In genomic region chr18:22167471-22168151, GRCh38 we compare ENCODE assay signal across 9 cellular contexts. TPM values are rescaled to one million over a fixed set of nuclear protein-coding genes. Genes with fewer than 3 reads are reported as not detected.
A peak's percentile ranks its signal among the peaks of the same experiment; 100 is the strongest.
DNase-seq lines count a peak whose midpoint lies in the region; ATAC-seq, FAIRE-seq and TF ChIP-seq lines count a peak whose summit lies in the region.
"Had no signal": no experiment of that assay in that cellular context is flagged by ENCODE, and none has a peak within 500 bp of the region (broad histone marks: within the 10 kb centered on the region; RNA-seq: fewer than 3 reads in every experiment).

No MANE protein-coding gene starts in this region.

- H3K4me1 ChIP-seq in H1 (replicated peaks in 1 of 4; ENCODE audit: control insufficient read depth in 3 of 4, insufficient read depth in 4 of 4, low read length in 3 of 4) (peaks cover 0 to 37% (median 15%) of the 10 kb centered on the region in 4 experiments; a peak in 6 of 7 replicates), mucosa of descending colon (ENCODE audit: low read depth) (peaks cover 13% of the 10 kb centered on the region)

- peaks cover 17 to 20% of the 10 kb centered on the region in 2 experiments for H4K20me1 ChIP-seq in H1 (replicated peaks in 1 of 2; ENCODE audit: control insufficient read depth in 1 of 2, insufficient read depth in 2 of 2, low read length in 2 of 2)

- no peak overlapping the region for H3K56ac ChIP-seq in H1 (replicated peaks; ENCODE audit: insufficient read length, low read depth, low read length)

- WGBS in H1 (ENCODE audit: extremely low coverage in 1 of 2, insufficient coverage in 1 of 2, insufficient read length in 1 of 2, insufficient replicate concordance in 2 of 2, low coverage in 1 of 2, low lambda C conversion rate in 2 of 2, missing lambda C conversion rate in 1 of 2), 2 experiments = 4% methylated on average over 31 of the region's 31 CpGs; no CpG with 5 or more reads in 1 of the 2 experiments

- H3K27me3 ChIP-seq in H1 (replicated peaks in 1 of 4; ENCODE audit: control insufficient read depth in 3 of 4, extremely low read depth in 1 of 4, insufficient read depth in 3 of 4, low read length in 3 of 4) = peaks cover 87 to 100% (median 96%) of the 10 kb centered on the region in 4 experiments

- TF ChIP-seq CTCF in H1 (IDR thresholded peaks at IDR 0.05; ENCODE audit: control extremely low read depth in 1 of 3, insufficient read depth in 1 of 3, low read depth in 1 of 3, low read length in 3 of 3) (no peak), mucosa of descending colon (IDR thresholded peaks at IDR 0.05) (no peak)

- no peak for TF ChIP-seq RAD21 in H1 (IDR thresholded peaks at IDR 0.05 in 1 of 2, conservative IDR thresholded peaks at IDR 0.05 in 1 of 2; ENCODE audit: low read depth in 2 of 2, low read length in 2 of 2)

- H2BK20ac ChIP-seq in H1 (ENCODE audit: low read length) = no peak overlapping the region

- H3K23me2 ChIP-seq in H1 (ENCODE audit: low read depth, low read length) = peaks cover 17% of the 10 kb centered on the region; the same call in 1 of the 2 replicates

- no peak for FAIRE-seq in H1 (lab: Jason Lieb, UNC)

- H3K79me1 ChIP-seq in H1 (ENCODE audit: low read depth, low read length) = no peaks in the 10 kb centered on the region

- H3K4me3 ChIP-seq in H1 (ENCODE audit: extremely low read depth in 1 of 4, insufficient read depth in 2 of 4, low read depth in 3 of 4, low read length in 4 of 4) = peak overlapping the region in 3 of 4 experiments; percentile 15 to 70 (median 22); a peak in 4 of 8 replicates
- peak overlapping the region; percentile 90 for H3K4me3 ChIP-seq in mucosa of descending colon

- no peak overlapping the region for H2BK12ac ChIP-seq in H1 (ENCODE audit: low read depth, low read length)

- H3K18ac ChIP-seq in H1 (ENCODE audit: extremely low read depth, low read length) = no peak overlapping the region

- H2AFZ ChIP-seq in H1 (ENCODE audit: low read length) = no peak overlapping the region

- no peak overlapping the region for H3K14ac ChIP-seq in H1 (ENCODE audit: insufficient read length)

- no peak for TF ChIP-seq EP300 in H1 (IDR thresholded peaks at IDR 0.05; ENCODE audit: borderline replicate concordance in 1 of 2, low read depth in 2 of 2, low read length in 2 of 2)

- H3K36me3 ChIP-seq in H1 (ENCODE audit: control insufficient read depth in 2 of 4, insufficient read depth in 4 of 4, low read length in 3 of 4) (peaks cover 0 to 19% (median 0%) of the 10 kb centered on the region in 4 experiments; a peak in 1 of 8 replicates), mucosa of descending colon (ENCODE audit: low read depth) (no peaks in the 10 kb centered on the region)

- H4K5ac ChIP-seq in H1 (ENCODE audit: insufficient read length, low read depth, low read length) = no peak overlapping the region

- H3K27ac ChIP-seq in H1 (ENCODE audit: low read depth, low read length) = no peak overlapping the region

- no peaks in the 10 kb centered on the region for H3K9me3 ChIP-seq in H1 (ENCODE audit: insufficient read depth in 2 of 2, low read depth in 1 of 2, low read length in 1 of 2)
- no peaks in the 10 kb centered on the region for H3K9me3 ChIP-seq in mucosa of descending colon

- POLR2A ChIA-PET in HEK293T (lab: Yijun Ruan, JAX) = interaction anchor here (0.6 to 1.0 kb wide), 3 partner anchors 51 to 558 kb away, joined by 3 to 4 read pairs (median 3); no protein-coding TSS in a partner anchor
- POLR2A ChIA-PET in H1 (lab: Charles Lee; ENCODE audit: partially characterized antibody) = interaction anchor here (0.6 kb wide), 1 partner anchor 175 kb away, joined by 3 read pairs; no protein-coding TSS in a partner anchor

- CTCF ChIA-PET in HEK293T (lab: Yijun Ruan, JAX) (interaction anchor here (0.6 to 1.2 kb wide), 2 partner anchors 166 to 212 kb away, joined by 3 read pairs; no protein-coding TSS in a partner anchor), H1 (lab: Charles Lee; ENCODE audit: partially characterized antibody) (no interaction called here)

- H3K79me2 ChIP-seq in H1 (ENCODE audit: control insufficient read depth in 1 of 2, insufficient read depth in 2 of 2, low read length in 2 of 2) = no peaks in the 10 kb centered on the region

- no peak overlapping the region for H3K4ac ChIP-seq in H1 (replicated peaks; ENCODE audit: insufficient read length, low read depth, low read length)

- peak overlapping the region; percentile 71 to 88 for H3K4me2 ChIP-seq in H1 (ENCODE audit: insufficient read depth in 1 of 2, low read depth in 2 of 2, low read length in 2 of 2)

- H2BK5ac ChIP-seq in H1 (ENCODE audit: low read depth, low read length) = no peak overlapping the region

- no peak overlapping the region for H4K91ac ChIP-seq in H1 (replicated peaks; ENCODE audit: insufficient read length, low read length)

- no peak overlapping the region for H2AK5ac ChIP-seq in H1 (ENCODE audit: low read depth, low read length)

- intact Hi-C loops in mucosa of descending colon (cut with DNase I, micrococcal nuclease) = loop anchor here in 1 of 2 donors (5.0 kb wide), 2 partner anchors 125 to 170 kb away; no protein-coding TSS in a partner anchor

- no peak overlapping the region for H2BK15ac ChIP-seq in H1 (ENCODE audit: low read length)

- ATAC-seq in mucosa of descending colon = no peak
- no peak for ATAC-seq in GM21515 (IDR thresholded peaks at IDR 0.05; ENCODE audit: unreplicated experiment)

- no peak overlapping the region for H3K23ac ChIP-seq in H1 (ENCODE audit: insufficient read length)

- no peak overlapping the region for H4K8ac ChIP-seq in H1 (ENCODE audit: extremely low read depth, insufficient read depth, low read length)

- no peak for TF ChIP-seq POLR2A in H1 (IDR thresholded peaks at IDR 0.05; ENCODE audit: control extremely low read depth in 1 of 2, low read depth in 2 of 2, low read length in 2 of 2)

- no peak overlapping the region for H2BK120ac ChIP-seq in H1 (replicated peaks; ENCODE audit: low read depth, low read length)

- no peak overlapping the region for H3K9ac ChIP-seq in H1 (replicated peaks in 1 of 4; ENCODE audit: extremely low read depth in 1 of 4, low read depth in 3 of 4, low read length in 3 of 4)

- DNase-seq in 8988T (peak; percentile 56), HEK293T (ENCODE audit: extremely low spot score) (peak; percentile 45), H1 (ENCODE audit: low read depth in 1 of 2, low spot score in 2 of 2) (peak in 1 of 2 experiments; percentile 64), mucosa of descending colon (peak in 2 of 3 donors; percentile 60 to 64), cerebellar cortex (ENCODE audit: low spot score) (no peak), SHP77 treated with DMSO at 0.1 percent for 48 hours (lab: John Stamatoyannopoulos, UW) (no peak)
- no peak for DNase-seq in stimulated activated CD4-positive, alpha-beta T cell treated with anti-CD3 and anti-CD28 coated beads, Interleukin-12 subunit alpha, Interleukin-12 subunit beta, amount 100 ng/mL, for 4 hours
- DNase-seq: COR-L47 had no signal

TF ChIP-seq in HEK293T, 16 proteins besides CTCF, POLR2A, EP300 and RAD21:
- TF ChIP-seq L3MBTL2 (conservative IDR thresholded peaks at IDR 0.05) = 0 out of 2 replicates have a peak, but pooled peaks have one; percentile 12
- no peak for TF ChIP-seq HDGF (IDR thresholded peaks at IDR 0.05; ENCODE audit: borderline replicate concordance)

TF ChIP-seq in H1, 55 proteins besides CTCF, POLR2A, EP300 and RAD21 (continues in another document):
- TF ChIP-seq GTF2F1 (IDR thresholded peaks at IDR 0.05; ENCODE audit: borderline replicate concordance, low read depth, low read length) (no peak), MAFK (IDR thresholded peaks at IDR 0.05; ENCODE audit: low read depth, low read length) (no peak), RNF2 (IDR thresholded peaks at IDR 0.05; ENCODE audit: borderline replicate concordance, low read depth, low read length, missing control alignments, poor library complexity, severe bottlenecking) (peak; percentile 85), CBX8 (IDR thresholded peaks at IDR 0.05; ENCODE audit: borderline replicate concordance, low read depth, low read length) (no peak), GABPA (IDR thresholded peaks at IDR 0.05; ENCODE audit: borderline replicate concordance, insufficient read depth, low read length) (no peak), EZH2 (IDR thresholded peaks at IDR 0.05; ENCODE audit: low read depth, low read length, severe bottlenecking) (peak; percentile 47), CEBPB (IDR thresholded peaks at IDR 0.05; ENCODE audit: low read depth, low read length) (no peak), YY1 (IDR thresholded peaks at IDR 0.05; ENCODE audit: low read depth, low read length) (no peak), CHD2 (IDR thresholded peaks at IDR 0.05; ENCODE audit: low read length) (no peak; the same call in 1 of the 2 replicates), HDAC2 (IDR thresholded peaks at IDR 0.05; ENCODE audit: borderline replicate concordance in 1 of 2, low read depth in 2 of 2, low read length in 2 of 2) (no peak), SIX5 (IDR thresholded peaks at IDR 0.05; ENCODE audit: low read depth, low read length) (no peak), TAF7 (optimal IDR thresholded peaks at IDR 0.05; ENCODE audit: borderline replicate concordance, low read depth, low read length) (no peak), BACH1 (IDR thresholded peaks at IDR 0.05; ENCODE audit: low read length) (no peak), POLR2AphosphoS5 (IDR thresholded peaks at IDR 0.05; ENCODE audit: low read depth, low read length) (no peak), PHF8 (conservative IDR thresholded peaks at IDR 0.05; ENCODE audit: low read depth, low read length) (no peak), ZNF274 (IDR thresholded peaks at IDR 0.05; ENCODE audit: borderline replicate concordance, extremely low read depth, low read length) (no peak), SIN3A (conservative IDR thresholded peaks at IDR 0.05 in 1 of 2, IDR thresholded peaks at IDR 0.05 in 1 of 2; ENCODE audit: low read depth in 1 of 2, low read length in 2 of 2) (no peak), MAX (IDR thresholded peaks at IDR 0.05) (no peak), SIRT6 (IDR thresholded peaks at IDR 0.05; ENCODE audit: low read length) (no peak)

RNA-seq across cellular contexts. Expression of gene GATA6, which starts 1.8 kb away (rescaled TPM):
- total RNA-seq in H1 (2021; fragmentation: NEBNext Ultra II Directional; extraction: Animal tissue kit (Norgen Biotek cat#: 25700)) = 0.09 and 0.25 TPM in 2 replicates
- 0.02 TPM in 1 of 2 replicates, not detected in the other for polyA plus RNA-seq in H1 (2011; rRNA removed)
- not detected for polyA plus RNA-seq in H1 (2011; cell fraction: cytosol; rRNA removed)
- 0.03 TPM for polyA plus RNA-seq in H1 (2011; cell fraction: nucleus; rRNA removed)
- polyA plus RNA-seq in H1 (2012, experiment 1 of 2) = 0.09 to 0.19 TPM (median 0.18 TPM) in 3 of 4 replicates, not detected in the other
- 0.14 TPM for polyA plus RNA-seq in H1 (2012, experiment 2 of 2)
- not detected for polyA plus RNA-seq in H1 (2013, experiment 1 of 2)
- polyA plus RNA-seq in H1 (2013, experiment 2 of 2) = not detected
- 0.06 TPM in 1 of 2 replicates, not detected in the other for polyA minus RNA-seq in H1 (2011; rRNA and poly(A)+ RNA removed)
- polyA minus RNA-seq in H1 (2011; cell fraction: cytosol; rRNA and poly(A)+ RNA removed) = not detected
- not detected for polyA minus RNA-seq in H1 (2011; cell fraction: nucleus; rRNA and poly(A)+ RNA removed)
- 10 to 100 TPM; 21.9 to 58.8 (median 43.3) TPM for total RNA-seq in mucosa of descending colon

Comparison
In these comparisons a context has a peak if more than half of its experiments do, and no peak if none do; other contexts are left out.
1. DNase-seq: peak in 8988T (single experiment), HEK293T (single experiment) and mucosa of descending colon (2 of 3); none in cerebellar cortex (single experiment), stimulated activated CD4-positive, alpha-beta T cell treated with anti-CD3 and anti-CD28 coated beads, Interleukin-12 subunit alpha, Interleukin-12 subunit beta, amount 100 ng/mL, for 4 hours (single experiment) and SHP77 treated with DMSO at 0.1 percent for 48 hours (single experiment).
2. RNA of gene GATA6, which starts 1.8 kb away (total RNA-seq): 21.9 to 58.8 TPM in mucosa of descending colon; 0.09 to 0.25 TPM in H1; every median in the first group is over 10 times any median in the second.